1 cellular context compared by ENCODE assay signal in the genomic region with DNA sequence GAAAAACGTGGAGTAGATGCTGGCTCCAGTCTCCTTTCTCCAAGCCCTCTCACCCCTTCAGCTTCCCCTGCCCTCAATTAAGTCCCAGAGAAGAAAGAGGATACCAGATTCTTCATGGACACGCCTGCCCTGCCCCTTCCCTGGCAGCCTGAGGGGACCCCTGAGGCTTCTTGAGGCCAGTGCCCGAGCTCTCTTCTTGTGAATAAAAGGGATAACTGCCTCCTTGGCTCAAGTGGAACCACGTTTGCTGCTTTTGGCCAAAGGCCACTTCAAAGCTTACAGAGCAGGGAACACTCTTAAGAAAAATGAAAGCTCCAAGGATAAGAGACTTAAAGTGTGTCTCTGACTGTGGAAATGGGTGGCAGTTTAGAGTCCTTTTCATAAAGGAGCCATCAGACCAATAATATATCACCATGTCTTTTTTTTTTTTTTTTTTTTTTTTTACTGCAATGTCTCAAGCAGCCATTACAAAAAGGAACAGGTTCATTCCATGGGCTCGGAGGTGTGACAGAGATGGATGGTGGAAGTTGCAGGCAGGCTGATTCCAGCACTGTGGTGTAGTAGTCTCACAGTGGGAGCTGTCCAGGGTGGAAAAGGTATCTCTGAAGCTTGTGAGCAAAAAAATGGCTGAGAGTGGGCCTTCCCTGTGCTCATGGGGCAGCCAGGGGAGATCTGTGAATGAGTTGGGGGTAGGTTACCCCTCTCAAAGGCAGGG.
TF ChIP-seq lines count a peak whose summit lies in the region.

No MANE protein-coding gene starts in this region.

TF ChIP-seq in GM23338, 12 proteins besides CTCF, POLR2A, EP300 and RAD21 (continued from another document):
- TF ChIP-seq, protein P1, sequence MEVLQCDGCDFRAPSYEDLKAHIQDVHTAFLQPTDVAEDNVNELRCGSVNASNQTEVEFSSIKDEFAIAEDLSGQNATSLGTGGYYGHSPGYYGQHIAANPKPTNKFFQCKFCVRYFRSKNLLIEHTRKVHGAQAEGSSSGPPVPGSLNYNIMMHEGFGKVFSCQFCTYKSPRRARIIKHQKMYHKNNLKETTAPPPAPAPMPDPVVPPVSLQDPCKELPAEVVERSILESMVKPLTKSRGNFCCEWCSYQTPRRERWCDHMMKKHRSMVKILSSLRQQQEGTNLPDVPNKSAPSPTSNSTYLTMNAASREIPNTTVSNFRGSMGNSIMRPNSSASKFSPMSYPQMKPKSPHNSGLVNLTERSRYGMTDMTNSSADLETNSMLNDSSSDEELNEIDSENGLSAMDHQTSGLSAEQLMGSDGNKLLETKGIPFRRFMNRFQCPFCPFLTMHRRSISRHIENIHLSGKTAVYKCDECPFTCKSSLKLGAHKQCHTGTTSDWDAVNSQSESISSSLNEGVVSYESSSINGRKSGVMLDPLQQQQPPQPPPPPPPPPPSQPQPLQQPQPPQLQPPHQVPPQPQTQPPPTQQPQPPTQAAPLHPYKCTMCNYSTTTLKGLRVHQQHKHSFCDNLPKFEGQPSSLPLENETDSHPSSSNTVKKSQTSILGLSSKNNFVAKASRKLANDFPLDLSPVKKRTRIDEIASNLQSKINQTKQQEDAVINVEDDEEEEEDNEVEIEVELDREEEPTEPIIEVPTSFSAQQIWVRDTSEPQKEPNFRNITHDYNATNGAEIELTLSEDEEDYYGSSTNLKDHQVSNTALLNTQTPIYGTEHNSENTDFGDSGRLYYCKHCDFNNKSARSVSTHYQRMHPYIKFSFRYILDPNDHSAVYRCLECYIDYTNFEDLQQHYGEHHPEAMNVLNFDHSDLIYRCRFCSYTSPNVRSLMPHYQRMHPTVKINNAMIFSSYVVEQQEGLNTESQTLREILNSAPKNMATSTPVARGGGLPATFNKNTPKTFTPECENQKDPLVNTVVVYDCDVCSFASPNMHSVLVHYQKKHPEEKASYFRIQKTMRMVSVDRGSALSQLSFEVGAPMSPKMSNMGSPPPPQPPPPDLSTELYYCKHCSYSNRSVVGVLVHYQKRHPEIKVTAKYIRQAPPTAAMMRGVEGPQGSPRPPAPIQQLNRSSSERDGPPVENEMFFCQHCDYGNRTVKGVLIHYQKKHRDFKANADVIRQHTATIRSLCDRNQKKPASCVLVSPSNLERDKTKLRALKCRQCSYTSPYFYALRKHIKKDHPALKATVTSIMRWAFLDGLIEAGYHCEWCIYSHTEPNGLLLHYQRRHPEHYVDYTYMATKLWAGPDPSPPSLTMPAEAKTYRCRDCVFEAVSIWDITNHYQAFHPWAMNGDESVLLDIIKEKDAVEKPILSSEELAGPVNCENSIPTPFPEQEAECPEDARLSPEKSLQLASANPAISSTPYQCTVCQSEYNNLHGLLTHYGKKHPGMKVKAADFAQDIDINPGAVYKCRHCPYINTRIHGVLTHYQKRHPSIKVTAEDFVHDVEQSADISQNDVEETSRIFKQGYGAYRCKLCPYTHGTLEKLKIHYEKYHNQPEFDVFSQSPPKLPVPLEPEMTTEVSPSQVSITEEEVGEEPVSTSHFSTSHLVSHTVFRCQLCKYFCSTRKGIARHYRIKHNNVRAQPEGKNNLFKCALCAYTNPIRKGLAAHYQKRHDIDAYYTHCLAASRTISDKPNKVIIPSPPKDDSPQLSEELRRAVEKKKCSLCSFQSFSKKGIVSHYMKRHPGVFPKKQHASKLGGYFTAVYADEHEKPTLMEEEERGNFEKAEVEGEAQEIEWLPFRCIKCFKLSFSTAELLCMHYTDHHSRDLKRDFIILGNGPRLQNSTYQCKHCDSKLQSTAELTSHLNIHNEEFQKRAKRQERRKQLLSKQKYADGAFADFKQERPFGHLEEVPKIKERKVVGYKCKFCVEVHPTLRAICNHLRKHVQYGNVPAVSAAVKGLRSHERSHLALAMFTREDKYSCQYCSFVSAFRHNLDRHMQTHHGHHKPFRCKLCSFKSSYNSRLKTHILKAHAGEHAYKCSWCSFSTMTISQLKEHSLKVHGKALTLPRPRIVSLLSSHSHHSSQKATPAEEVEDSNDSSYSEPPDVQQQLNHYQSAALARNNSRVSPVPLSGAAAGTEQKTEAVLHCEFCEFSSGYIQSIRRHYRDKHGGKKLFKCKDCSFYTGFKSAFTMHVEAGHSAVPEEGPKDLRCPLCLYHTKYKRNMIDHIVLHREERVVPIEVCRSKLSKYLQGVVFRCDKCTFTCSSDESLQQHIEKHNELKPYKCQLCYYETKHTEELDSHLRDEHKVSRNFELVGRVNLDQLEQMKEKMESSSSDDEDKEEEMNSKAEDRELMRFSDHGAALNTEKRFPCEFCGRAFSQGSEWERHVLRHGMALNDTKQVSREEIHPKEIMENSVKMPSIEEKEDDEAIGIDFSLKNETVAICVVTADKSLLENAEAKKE (CRISPR knock-in tag; IDR thresholded peaks at IDR 0.05): no peak
TF ChIP-seq in GM23338: peak in this region for 1.
